ENCODE assay signal across 12 cellular contexts in the genomic region with DNA sequence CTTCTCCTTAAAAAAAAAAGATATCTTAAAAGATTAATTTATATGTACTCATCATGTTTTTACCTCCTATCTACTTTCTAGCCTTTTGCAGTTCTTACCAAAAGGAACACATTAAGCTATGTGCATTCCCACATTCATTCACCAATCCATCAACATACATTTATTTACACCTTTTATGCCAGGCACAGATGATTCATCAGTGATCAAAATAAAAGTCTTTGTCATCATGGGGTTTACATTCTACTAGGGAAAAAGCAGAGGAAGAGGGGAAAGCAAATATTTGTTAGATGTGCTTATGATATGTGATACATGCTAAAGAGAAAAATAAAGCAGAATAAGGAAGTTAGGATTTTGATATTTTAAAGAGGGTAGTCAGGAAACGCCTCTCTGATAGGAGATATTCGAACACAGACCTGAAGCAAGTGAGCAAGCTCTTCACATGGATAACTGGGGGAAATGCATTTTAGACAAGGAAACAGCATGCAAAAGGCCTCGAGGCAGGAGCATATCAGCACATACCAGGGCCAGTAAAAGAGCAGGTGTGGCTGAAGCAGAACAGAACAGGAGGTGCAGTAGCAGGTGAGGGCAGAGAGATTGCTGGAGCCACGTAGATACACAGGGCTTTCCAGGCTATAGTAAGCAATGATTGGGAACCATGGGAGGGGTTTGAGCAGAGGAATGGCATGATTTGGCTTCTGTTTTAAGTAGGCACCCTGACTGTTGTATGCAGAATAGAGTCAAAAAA.
DNase-seq lines count a peak whose midpoint lies in the region; ATAC-seq, FAIRE-seq and TF ChIP-seq lines count a peak whose summit lies in the region.
"Had no signal": no experiment of that assay in that cellular context is flagged by ENCODE, and none has a peak within 500 bp of the region (broad histone marks: within the 10 kb centered on the region; RNA-seq: fewer than 3 reads in every experiment).

No MANE protein-coding gene starts in this region.

- peaks cover 2% of the 10 kb centered on the region for H3K36me3 Mint-ChIP-seq in CD8-positive, alpha-beta T cell
- H3K36me3 Mint-ChIP-seq: natural killer cell had no signal

- no peaks in the 10 kb centered on the region for H3K27me3 Mint-ChIP-seq in CD8-positive, alpha-beta T cell (ENCODE audit: low read depth)

- ATAC-seq in IMR-90 (ENCODE audit: low read depth) (peak; percentile 17; the same call in 1 of the 2 replicates), K562 (peak; percentile 57), SK-N-SH treated with all-trans-retinoic acid at 6 μM for 48 hours (no peak)
- no peak for ATAC-seq in CD8-positive, alpha-beta T cell
- ATAC-seq: natural killer cell, right lobe of liver had no signal

- no peak for TF ChIP-seq RAD21 in IMR-90 (IDR thresholded peaks at IDR 0.05; ENCODE audit: low read length)
- TF ChIP-seq RAD21 in K562 (CRISPR knock-in tag; conservative IDR thresholded peaks at IDR 0.05 in 1 of 2, IDR thresholded peaks at IDR 0.05 in 1 of 2): no peak

- no peak overlapping the region for H3K56ac ChIP-seq in IMR-90 (ENCODE audit: extremely low read depth, insufficient read depth, low read length)

- no peaks in the 10 kb centered on the region for H3K9me3 ChIP-seq in IMR-90 (ENCODE audit: control insufficient read depth, insufficient read depth, low read length)
- no peaks in the 10 kb centered on the region for H3K9me3 ChIP-seq in K562 (replicated peaks; ENCODE audit: control insufficient read depth, insufficient read depth, low read depth, low read length)
- no peaks in the 10 kb centered on the region for H3K9me3 ChIP-seq in mesenchymal stem cell (ENCODE audit: control insufficient read depth, low read length)
- H3K9me3 ChIP-seq in CD8-positive, alpha-beta T cell (ENCODE audit: low read length): no peaks in the 10 kb centered on the region
- H3K9me3 ChIP-seq: right lobe of liver had no signal

- H2BK5ac ChIP-seq in IMR-90 (ENCODE audit: low read depth, low read length, poor library complexity, severe bottlenecking): no peak overlapping the region
- no peak overlapping the region for H2BK5ac ChIP-seq in mesenchymal stem cell (ENCODE audit: low read depth, low read length, poor library complexity, severe bottlenecking)

- intact Hi-C loops in IMR-90 (cut with micrococcal nuclease) (no loop called here), K562 (cut with micrococcal nuclease) (no loop called here)
- intact Hi-C loops in CD8-positive, alpha-beta T cell (cut with DNase I, micrococcal nuclease): no loop called here

- no peak overlapping the region for H3K9ac ChIP-seq in IMR-90 (ENCODE audit: low read depth, low read length)
- no peak overlapping the region for H3K9ac ChIP-seq in K562 (ENCODE audit: insufficient read depth in 1 of 2, low read depth in 2 of 2, low read length in 2 of 2)
- H3K9ac ChIP-seq in mesenchymal stem cell (ENCODE audit: low read length): no peak overlapping the region

- H2AK9ac ChIP-seq in IMR-90 (replicated peaks; ENCODE audit: low read depth, low read length, poor library complexity): no peak overlapping the region

- H3K9me1 ChIP-seq in IMR-90 (ENCODE audit: insufficient read depth, low read length): peaks cover 6% of the 10 kb centered on the region
- H3K9me1 ChIP-seq in K562 (ENCODE audit: control insufficient read depth, insufficient read depth, low read length): no peaks in the 10 kb centered on the region

- WGBS in IMR-90 (ENCODE audit: extremely low coverage in 2 of 2, insufficient read length in 1 of 2), 2 experiments: 95% methylated on average over 4 of the region's 4 CpGs; no CpG with 5 or more reads in 1 of the 2 experiments
- WGBS in K562 (ENCODE audit: insufficient coverage, low coverage, missing lambda C conversion rate): 19% methylated on average over 4 of the region's 4 CpGs
- 85% methylated on average over 4 of the region's 4 CpGs for WGBS in mesenchymal stem cell

- POLR2A ChIA-PET in IMR-90 (lab: Charles Lee; ENCODE audit: unreplicated experiment): no interaction called here
- POLR2A ChIA-PET in K562 (lab: Yijun Ruan, JAX): interaction anchor here (1.6 kb wide), 1 partner anchor 8 kb away, joined by 4 read pairs; no protein-coding TSS in a partner anchor
- POLR2A ChIA-PET in CD8-positive, alpha-beta T cell (lab: Charles Lee): interaction anchor here (1.0 kb wide), 1 partner anchor 454 kb away, joined by 3 read pairs; no protein-coding TSS in a partner anchor

- no peak overlapping the region for H3K14ac ChIP-seq in IMR-90 (replicated peaks; ENCODE audit: low read depth, low read length)
- no peak overlapping the region for H3K14ac ChIP-seq in mesenchymal stem cell (ENCODE audit: low read length in 2 of 2)

- peaks cover 12% of the 10 kb centered on the region; the same call in 1 of the 2 replicates for H4K20me1 ChIP-seq in IMR-90 (ENCODE audit: insufficient read depth, low read length)
- 0 out of 2 replicates have a peak, but pooled peaks cover 3% of the 10 kb centered on the region for H4K20me1 ChIP-seq in K562 (replicated peaks; ENCODE audit: control insufficient read depth, insufficient read depth, low read length)

- dilution Hi-C loops in IMR-90 (cut with HindIII; ENCODE audit: low sequenced_read_pairs, unreplicated experiment): no loop called here

- H3K23ac ChIP-seq in IMR-90 (ENCODE audit: low read depth, low read length) (no peak overlapping the region; the same call in 1 of the 2 replicates), mesenchymal stem cell (ENCODE audit: low read length in 2 of 2) (no peak overlapping the region)

- H4K8ac ChIP-seq in IMR-90 (ENCODE audit: low read depth in 2 of 2, low read length in 2 of 2) (no peak overlapping the region), mesenchymal stem cell (ENCODE audit: low read length) (no peak overlapping the region)

- H3K27ac ChIP-seq in IMR-90 (ENCODE audit: insufficient read depth, low read length) (no peak overlapping the region), K562 (ENCODE audit: extremely low read depth, low read depth, low read length) (no peak overlapping the region), mesenchymal stem cell (ENCODE audit: low read length, poor library complexity, severe bottlenecking) (no peak overlapping the region)
- H3K27ac ChIP-seq in CD8-positive, alpha-beta T cell (ENCODE audit: low read depth, low read length): no peak overlapping the region
- H3K27ac ChIP-seq: right lobe of liver had no signal

- no peak for TF ChIP-seq EP300 in K562 (IDR thresholded peaks at IDR 0.05; ENCODE audit: low read length)

- no peak overlapping the region for H2BK20ac ChIP-seq in IMR-90 (ENCODE audit: low read depth, low read length)

- H3K27me3 ChIP-seq in IMR-90 (ENCODE audit: control insufficient read depth, insufficient read depth, low read length) (no peaks in the 10 kb centered on the region), K562 (ENCODE audit: control insufficient read depth in 2 of 2, insufficient read depth in 2 of 2, low read length in 2 of 2) (no peaks in the 10 kb centered on the region), mesenchymal stem cell (ENCODE audit: control insufficient read depth in 1 of 2, insufficient read depth in 1 of 2, low read length in 2 of 2) (no peaks in the 10 kb centered on the region)
- H3K27me3 ChIP-seq in CD8-positive, alpha-beta T cell (ENCODE audit: insufficient read depth, low read length): no peaks in the 10 kb centered on the region
- H3K27me3 ChIP-seq: right lobe of liver had no signal

- no peak overlapping the region for H2AK5ac ChIP-seq in IMR-90 (ENCODE audit: low read depth, low read length)
- H2AK5ac ChIP-seq in mesenchymal stem cell (ENCODE audit: low read length, severe bottlenecking): no peak overlapping the region

- no peak overlapping the region for H3K4me3 ChIP-seq in IMR-90 (ENCODE audit: insufficient read depth, low read depth, low read length)
- H3K4me3 ChIP-seq in K562: no peak overlapping the region
- H3K4me3 ChIP-seq in mesenchymal stem cell (ENCODE audit: insufficient read depth in 1 of 2, low read depth in 1 of 2, low read length in 2 of 2): no peak overlapping the region
- no peak overlapping the region for H3K4me3 ChIP-seq in CD8-positive, alpha-beta T cell (ENCODE audit: low read depth, low read length)
- H3K4me3 ChIP-seq: right lobe of liver had no signal

- no peaks in the 10 kb centered on the region for H3K36me3 ChIP-seq in IMR-90 (ENCODE audit: control insufficient read depth, insufficient read depth, low read length)
- H3K36me3 ChIP-seq in K562 (ENCODE audit: control insufficient read depth, insufficient read depth, low read length): no peaks in the 10 kb centered on the region
- no peaks in the 10 kb centered on the region for H3K36me3 ChIP-seq in mesenchymal stem cell (ENCODE audit: control insufficient read depth in 1 of 2, insufficient read depth in 2 of 2, low read depth in 1 of 2, low read length in 2 of 2)
- no peaks in the 10 kb centered on the region for H3K36me3 ChIP-seq in CD8-positive, alpha-beta T cell (ENCODE audit: insufficient read depth, low read length)
- H3K36me3 ChIP-seq: right lobe of liver had no signal

- H2AFZ ChIP-seq in IMR-90 (replicated peaks; ENCODE audit: low read length, poor library complexity) (no peak overlapping the region), K562 (ENCODE audit: low read depth, low read length) (no peak overlapping the region), mesenchymal stem cell (ENCODE audit: low read depth, low read length) (no peak overlapping the region)

- in situ Hi-C loops in IMR-90 (cut with MboI; ENCODE audit: low sequenced_read_pairs): no loop called here
- in situ Hi-C loops in K562 (cut with MboI): no loop called here

- H2BK120ac ChIP-seq in IMR-90 (ENCODE audit: low read depth, low read length) (no peak overlapping the region), mesenchymal stem cell (ENCODE audit: low read depth, low read length) (no peak overlapping the region)

- H3K4me1 Mint-ChIP-seq in CD8-positive, alpha-beta T cell (ENCODE audit: low read depth): no peaks in the 10 kb centered on the region
- H3K4me1 Mint-ChIP-seq: natural killer cell had no signal

- H4K91ac ChIP-seq in IMR-90 (ENCODE audit: insufficient read depth, low read depth, low read length) (no peak overlapping the region), mesenchymal stem cell (ENCODE audit: low read length) (no peak overlapping the region)

- H3K4me3 Mint-ChIP-seq in CD8-positive, alpha-beta T cell: no peak overlapping the region
- H3K4me3 Mint-ChIP-seq: natural killer cell had no signal

- no peak overlapping the region for H3K27ac Mint-ChIP-seq in CD8-positive, alpha-beta T cell
- H3K27ac Mint-ChIP-seq: activated T-helper 2 cell treated with anti-CD3 and anti-CD28 coated beads, Interferon-gamma antibody, Interleukin-2, Interleukin-4, amounts not matched to agents 10 μg/mL and 5 μg/mL and 100 μg/mL, durations not matched to agents 14 hours and 24 hours and 36 hours; natural killer cell had no signal

- H4K5ac ChIP-seq in IMR-90 (ENCODE audit: low read depth, low read length): no peak overlapping the region

- H2BK12ac ChIP-seq in mesenchymal stem cell (ENCODE audit: low read length in 2 of 2): no peak overlapping the region

- H3K18ac ChIP-seq in IMR-90 (ENCODE audit: low read depth, low read length): no peak overlapping the region
- H3K18ac ChIP-seq in mesenchymal stem cell (ENCODE audit: low read depth in 1 of 2, low read length in 2 of 2): no peak overlapping the region

- H3K4me1 ChIP-seq in IMR-90 (ENCODE audit: control insufficient read depth, insufficient read depth, low read length) (peaks cover 10% of the 10 kb centered on the region), K562 (replicated peaks in 1 of 2; ENCODE audit: control insufficient read depth in 2 of 2, insufficient read depth in 2 of 2, low read length in 2 of 2) (peaks cover 3 to 8% of the 10 kb centered on the region in 2 experiments; a peak in 3 of 5 replicates), mesenchymal stem cell (ENCODE audit: control insufficient read depth, insufficient read depth, low read depth, low read length) (no peaks in the 10 kb centered on the region)
- H3K4me1 ChIP-seq in CD8-positive, alpha-beta T cell (ENCODE audit: insufficient read depth, low read length): no peaks in the 10 kb centered on the region
- H3K4me1 ChIP-seq: right lobe of liver had no signal

- H3K79me1 ChIP-seq in IMR-90 (ENCODE audit: low read depth in 1 of 2, low read length in 2 of 2) (peaks cover 19 to 53% of the 10 kb centered on the region in 2 experiments), mesenchymal stem cell (replicated peaks; ENCODE audit: low read length, poor library complexity, severe bottlenecking) (peaks cover 21% of the 10 kb centered on the region)

- no peaks in the 10 kb centered on the region for H3K9me3 Mint-ChIP-seq in CD8-positive, alpha-beta T cell
- H3K9me3 Mint-ChIP-seq: activated T-helper 2 cell treated with anti-CD3 and anti-CD28 coated beads, Interferon-gamma antibody, Interleukin-2, Interleukin-4, amounts not matched to agents 10 μg/mL and 5 μg/mL and 100 μg/mL, durations not matched to agents 14 hours and 24 hours and 36 hours; natural killer cell had no signal

- TF ChIP-seq POLR2A in IMR-90 (IDR thresholded peaks at IDR 0.05; ENCODE audit: low read depth, low read length) (no peak), K562 (conservative IDR thresholded peaks at IDR 0.05) (no peak)

- FAIRE-seq in K562 (lab: Jason Lieb, UNC): no peak

- peak; percentile 69 for DNase-seq in DMS153 treated with DMSO at 0.1 percent for 48 hours (lab: John Stamatoyannopoulos, UW; ENCODE audit: unreplicated experiment)
- peak; percentile 39 for DNase-seq in IMR-90
- peak in 1 of 4 experiments; percentile 27 for DNase-seq in K562 (ENCODE audit: extremely low read depth in 1 of 4, low spot score in 3 of 4)
- DNase-seq in mesenchymal stem cell: peak; percentile 15
- no peak for DNase-seq in RKO (ENCODE audit: low spot score)
- no peak for DNase-seq in CD8-positive, alpha-beta T cell
- DNase-seq in dedifferentiated amniotic fluid mesenchymal stem cell (ENCODE audit: extremely low spot score): no peak
- DNase-seq: activated CD4-positive, alpha-beta T cell treated with anti-CD3 and anti-CD28 coated beads for 48 hours; natural killer cell; right lobe of liver had no signal

- no TSS peak for BruUV-seq in IMR-90 (replicated peaks; lab: Mats Ljungman, UMichigan)
- no TSS peak for BruUV-seq in K562 (replicated peaks; lab: Mats Ljungman, UMichigan)

- H3K4ac ChIP-seq in IMR-90 (ENCODE audit: low read depth, low read length): no peak overlapping the region
- no peak overlapping the region for H3K4ac ChIP-seq in mesenchymal stem cell (ENCODE audit: low read depth in 1 of 2, low read length in 2 of 2)

- H3K4me2 ChIP-seq in IMR-90 (ENCODE audit: low read depth, low read length): no peak overlapping the region
- H3K4me2 ChIP-seq in K562 (ENCODE audit: insufficient read depth, low read length): no peak overlapping the region
- no peak overlapping the region for H3K4me2 ChIP-seq in mesenchymal stem cell (ENCODE audit: low read length, poor library complexity, severe bottlenecking)

- H2BK15ac ChIP-seq in IMR-90 (ENCODE audit: low read depth, low read length) (no peak overlapping the region), mesenchymal stem cell (ENCODE audit: low read depth, poor library complexity, severe bottlenecking) (no peak overlapping the region)

- H3K79me2 ChIP-seq in K562 (ENCODE audit: control insufficient read depth, insufficient read depth, low read length): peaks cover 6% of the 10 kb centered on the region; the same call in 1 of the 3 replicates

- CTCF ChIA-PET in IMR-90 (lab: Yijun Ruan, JAX): interaction anchor here (0.6 kb wide), 1 partner anchor 28 kb away, joined by 3 read pairs; no protein-coding TSS in a partner anchor
- CTCF ChIA-PET in K562 (lab: Yijun Ruan, JAX; ENCODE audit: low intra/inter-chr PET ratio): no interaction called here
- CTCF ChIA-PET in CD8-positive, alpha-beta T cell (lab: Charles Lee): interaction anchor here (0.6 to 1.5 kb wide), 2 partner anchors 41 to 1171 kb away, joined by 3 to 4 read pairs; no protein-coding TSS in a partner anchor

- TF ChIP-seq CTCF in IMR-90 (conservative IDR thresholded peaks at IDR 0.05; ENCODE audit: low read depth, low read length) (no peak), K562 (IDR thresholded peaks at IDR 0.05 in 2 of 3, conservative IDR thresholded peaks at IDR 0.05 in 1 of 3; ENCODE audit: insufficient read depth in 2 of 3, low read depth in 1 of 3, low read length in 3 of 3) (no peak)
- no peak for TF ChIP-seq CTCF in CD8-positive, alpha-beta T cell (IDR thresholded peaks at IDR 0.05)

Comparison
In these comparisons a context has a peak if more than half of its experiments do, and no peak if none do; other contexts are left out.
1. DNase-seq: peak in DMS153 treated with DMSO at 0.1 percent for 48 hours (single experiment), IMR-90 (single experiment) and mesenchymal stem cell (single experiment); none in RKO (single experiment), CD8-positive, alpha-beta T cell (0 of 7) and dedifferentiated amniotic fluid mesenchymal stem cell (single experiment).
2. ATAC-seq: peak in IMR-90 (single experiment) and K562 (single experiment); none in CD8-positive, alpha-beta T cell (single experiment) and SK-N-SH treated with all-trans-retinoic acid at 6 μM for 48 hours (single experiment).